21 cellular contexts compared by ENCODE assay signal in genomic region chr17:74805543-74805991, GRCh38. TPM values are rescaled to one million over a fixed set of nuclear protein-coding genes. Genes with fewer than 3 reads are reported as not detected.
A peak's percentile ranks its signal among the peaks of the same experiment; 100 is the strongest.
DNase-seq lines count a peak whose midpoint lies in the region; ATAC-seq and TF ChIP-seq lines count a peak whose summit lies in the region.
"Had no signal": no experiment of that assay in that cellular context is flagged by ENCODE, and none has a peak within 500 bp of the region (broad histone marks: within the 10 kb centered on the region; RNA-seq: fewer than 3 reads in every experiment).

No MANE protein-coding gene starts in this region.

- TF ChIP-seq CTCF in right atrium auricular region (IDR thresholded peaks at IDR 0.05) (no peak), thyroid gland (IDR thresholded peaks at IDR 0.05) (no peak), BE2C (IDR thresholded peaks at IDR 0.05; ENCODE audit: low read depth, low read length) (no peak)

- no peak for TF ChIP-seq POLR2A in thyroid gland (IDR thresholded peaks at IDR 0.05)

- no peaks in the 10 kb centered on the region for H3K9me3 ChIP-seq in right atrium auricular region
- H3K9me3 ChIP-seq in right cardiac atrium (ENCODE audit: control insufficient read depth, low read length) = no peaks in the 10 kb centered on the region
- H3K9me3 ChIP-seq in thyroid gland = no peaks in the 10 kb centered on the region
- H3K9me3 ChIP-seq in BE2C = no peaks in the 10 kb centered on the region
- H3K9me3 ChIP-seq: SJSA1 had no signal

- H3K27ac ChIP-seq in right atrium auricular region = no peak overlapping the region
- no peak overlapping the region for H3K27ac ChIP-seq in right cardiac atrium (ENCODE audit: low read length)
- H3K27ac ChIP-seq in thyroid gland = peak overlapping the region in 2 of 3 donors; percentile 25 to 70
- H3K27ac ChIP-seq: C4-2B, KMS-11, RWPE1, SJSA1 had no signal

- H3K4me3 ChIP-seq in right atrium auricular region (no peak overlapping the region), right cardiac atrium (ENCODE audit: low read length) (no peak overlapping the region), thyroid gland (replicated peaks in 1 of 3) (no peak overlapping the region), BE2C (ENCODE audit: low read depth, low read length) (no peak overlapping the region)
- H3K4me3 ChIP-seq: SJSA1 had no signal

- peak; percentile 72 for ATAC-seq in Right ventricle myocardium inferior
- peak; percentile 37 to 53 for ATAC-seq in right cardiac atrium
- ATAC-seq: HepG2 had no signal

- H3K4me1 ChIP-seq in right atrium auricular region (peaks cover 0 to 5% of the 10 kb centered on the region in 2 donors), right cardiac atrium (ENCODE audit: control insufficient read depth, insufficient read depth, low read length) (peaks cover 2% of the 10 kb centered on the region), thyroid gland (peaks cover 28 to 67% of the 10 kb centered on the region in 2 donors), BE2C (peaks cover 27% of the 10 kb centered on the region)
- H3K4me1 ChIP-seq: SJSA1 had no signal

- H3K36me3 ChIP-seq in right atrium auricular region = peaks cover 4% of the 10 kb centered on the region
- H3K36me3 ChIP-seq in thyroid gland = no peaks in the 10 kb centered on the region
- H3K36me3 ChIP-seq in BE2C = peaks cover 2% of the 10 kb centered on the region; the same call in 1 of the 2 replicates

- intact Hi-C loops in Right ventricle myocardium inferior (cut with DNase I) = no loop called here
- intact Hi-C loops in right cardiac atrium (cut with DNase I) = no loop called here
- intact Hi-C loops in thyroid gland (cut with DNase I) = no loop called here

- H3K27me3 ChIP-seq in right atrium auricular region (no peaks in the 10 kb centered on the region), right cardiac atrium (ENCODE audit: control insufficient read depth, insufficient read depth) (no peaks in the 10 kb centered on the region), thyroid gland (no peaks in the 10 kb centered on the region), BE2C (no peaks in the 10 kb centered on the region)
- H3K27me3 ChIP-seq: SJSA1 had no signal

- DNase-seq in Right ventricle myocardium inferior (ENCODE audit: missing footprints) = no peak
- DNase-seq in right atrium auricular region (ENCODE audit: low spot score) = no peak
- DNase-seq in cerebellar cortex (ENCODE audit: low spot score) = peak; percentile 98
- peak in 2 of 3 donors; percentile 58 to 63 for DNase-seq in right cardiac atrium
- no peak for DNase-seq in thyroid gland
- DNase-seq in mesenteric fat pad (ENCODE audit: low spot score) = no peak
- DNase-seq in BE2C = no peak
- no peak for DNase-seq in amniotic stem cell (lab: John Stamatoyannopoulos, UW)
- DNase-seq: DMS 273 treated with DMSO at 0.1 percent for 48 hours, GF-D8, GOT3, NCI-H1092, NCI-H1694 treated with DMSO at 0.1 percent for 48 hours, NCI-H2107, NCI-H345, NCI-H69 had no signal

- WGBS in right cardiac atrium = 75% methylated on average over 16 of the region's 16 CpGs
- WGBS in thyroid gland, 2 donors = 80 to 90% methylated on average over 5 to 10 of the region's 16 CpGs

RNA-seq across cellular contexts. Expression of gene NAT9, which starts 29.4 kb away (rescaled TPM):
- total RNA-seq in Right ventricle myocardium inferior = 19.4 TPM
- 10 to 100 TPM; 16.2 to 18.7 TPM for total RNA-seq in right atrium auricular region
- total RNA-seq in right cardiac atrium = 10 to 100 TPM; 21.7 to 31.1 (median 25.0) TPM
- polyA plus RNA-seq in right cardiac atrium = 16.8 TPM
- 10 to 100 TPM; 33.1 to 46.5 (median 41.4) TPM for total RNA-seq in thyroid gland
- total RNA-seq in mesenteric fat pad = 37.8 TPM
- polyA plus RNA-seq in BE2C (2012; ENCODE audit: insufficient read depth, insufficient read length, low read depth) = 191 TPM

RNA-seq across cellular contexts. Expression of gene GRIN2C, which starts 54.1 kb away (rescaled TPM):
- total RNA-seq in Right ventricle myocardium inferior = 1.2 TPM
- 10 to 100 TPM; 27.6 to 34.4 TPM for total RNA-seq in right atrium auricular region
- 10 to 100 TPM; 30.4 to 62.8 (median 51.3) TPM for total RNA-seq in right cardiac atrium
- polyA plus RNA-seq in right cardiac atrium = 31.4 TPM
- total RNA-seq in thyroid gland = 100 to 1,000 TPM in 2 of 4 donors, 10 to 100 TPM in 2; 63.4 to 120 (median 94.0) TPM
- total RNA-seq in mesenteric fat pad = 0.45 TPM
- 0.11 TPM for polyA plus RNA-seq in BE2C (2012; ENCODE audit: insufficient read depth, insufficient read length, low read depth)
- total RNA-seq: SJSA1 had no signal

RNA-seq across cellular contexts. Expression of gene NHERF1, which starts 57.1 kb away (rescaled TPM):
- total RNA-seq in Right ventricle myocardium inferior (15.9 TPM), right atrium auricular region (10 to 100 TPM; 20.2 to 30.9 TPM), right cardiac atrium (10 to 100 TPM in 2 of 4 donors, 1 to 10 TPM in 2; 6.1 to 11.6 (median 9.7) TPM), thyroid gland (10 to 100 TPM; 21.9 to 63.4 (median 43.8) TPM), mesenteric fat pad (13.9 TPM)
- polyA plus RNA-seq in right cardiac atrium = 7.2 TPM
- polyA plus RNA-seq in BE2C (2012; ENCODE audit: insufficient read depth, insufficient read length, low read depth) = 74.2 TPM

Comparison
In these comparisons a context has a peak if more than half of its experiments do, and no peak if none do; other contexts are left out.
1. DNase-seq: peak in cerebellar cortex (single experiment) and right cardiac atrium (2 of 3); none in Right ventricle myocardium inferior (single experiment), right atrium auricular region (single experiment), thyroid gland (0 of 2), mesenteric fat pad (single experiment), BE2C (single experiment) and amniotic stem cell (single experiment).
2. RNA of gene GRIN2C, which starts 54.1 kb away (total RNA-seq): 63.4 to 120 TPM in thyroid gland, 30.4 to 62.8 TPM in right cardiac atrium and 27.6 to 34.4 TPM in right atrium auricular region; 1.2 TPM in Right ventricle myocardium inferior (single experiment) and 0.45 TPM in mesenteric fat pad (single experiment); every median in the first group is over 10 times any median in the second.
3. H3K27ac ChIP-seq: peak in thyroid gland (2 of 3); none in right atrium auricular region (0 of 2) and right cardiac atrium (single experiment).